In genomic region chr1:228212415-228212965, GRCh38 we compare ENCODE assay signal across 9 cellular contexts. TPM values are rescaled to one million over a fixed set of nuclear protein-coding genes. Genes with fewer than 3 reads are reported as not detected.
DNase-seq lines count a peak whose midpoint lies in the region; ATAC-seq and TF ChIP-seq lines count a peak whose summit lies in the region.
"Had no signal": no experiment of that assay in that cellular context is flagged by ENCODE, and none has a peak within 500 bp of the region (broad histone marks: within the 10 kb centered on the region; RNA-seq: fewer than 3 reads in every experiment).

No MANE protein-coding gene starts in this region.

- peak overlapping the region in 1 of 2 experiments; percentile 6 for H3K4ac ChIP-seq in mesenchymal stem cell (ENCODE audit: low read depth in 1 of 2, low read length in 2 of 2)

- no peak overlapping the region for H2BK5ac ChIP-seq in mesenchymal stem cell (ENCODE audit: low read depth, low read length, poor library complexity, severe bottlenecking)

- H3K4me3 Mint-ChIP-seq in activated naive CD4-positive, alpha-beta T cell treated with anti-CD3 and anti-CD28 coated beads, Interleukin-2, amount 10 ng/mL, durations not matched to agents 7 days and 5 days: peak overlapping the region; percentile 84
- peak overlapping the region in 3 of 5 experiments; percentile 87 to 94 (median 89) for H3K4me3 Mint-ChIP-seq in brain

- CTCF ChIA-PET in activated naive CD4-positive, alpha-beta T cell treated with anti-CD3 and anti-CD28 coated beads, Interleukin-2, amount 10 ng/mL, durations not matched to agents 7 days and 5 days (lab: Charles Lee): no interaction called here

- no peaks in the 10 kb centered on the region for H3K79me1 ChIP-seq in mesenchymal stem cell (replicated peaks; ENCODE audit: low read length, poor library complexity, severe bottlenecking)

- intact Hi-C loops in tibial artery (cut with DNase I; ENCODE audit: low total_unique reads): loop anchor here (10.0 kb wide), 1 partner anchor 192 kb away; the partner anchor contains the start of gene TRIM11

- no peaks in the 10 kb centered on the region for H3K9me3 Mint-ChIP-seq in activated naive CD4-positive, alpha-beta T cell treated with anti-CD3 and anti-CD28 coated beads, Interleukin-2, amount 10 ng/mL, durations not matched to agents 7 days and 5 days
- H3K9me3 Mint-ChIP-seq in brain: no peaks in the 10 kb centered on the region

- H3K4me2 ChIP-seq in mesenchymal stem cell (ENCODE audit: low read length, poor library complexity, severe bottlenecking): peak overlapping the region; percentile 60

- H3K14ac ChIP-seq in mesenchymal stem cell (ENCODE audit: low read length in 2 of 2): peak overlapping the region in 1 of 2 experiments; percentile 18

- H2BK15ac ChIP-seq in mesenchymal stem cell (ENCODE audit: low read depth, poor library complexity, severe bottlenecking): no peak overlapping the region

- H3K27ac ChIP-seq in mesenchymal stem cell (ENCODE audit: low read length, poor library complexity, severe bottlenecking) (no peak overlapping the region), tibial artery (no peak overlapping the region)

- no peak for DNase-seq in activated naive CD4-positive, alpha-beta T cell treated with anti-CD3 and anti-CD28 coated beads, Interleukin-2, amount 10 ng/mL, durations not matched to agents 7 days and 5 days
- no peak for DNase-seq in activated naive CD4-positive, alpha-beta T cell treated with anti-CD3 and anti-CD28 coated beads, Interleukin-2, amount 50 U/mL, for 16 hours
- DNase-seq in mesenchymal stem cell (peak; percentile 6), tibial artery (no peak), GM19240 (ENCODE audit: insufficient read length, low spot score) (no peak)

- H3K9ac ChIP-seq in mesenchymal stem cell (ENCODE audit: low read length): no peak overlapping the region

- peaks cover 6% of the 10 kb centered on the region for H3K27me3 Mint-ChIP-seq in activated naive CD4-positive, alpha-beta T cell treated with anti-CD3 and anti-CD28 coated beads, Interleukin-2, amount 10 ng/mL, durations not matched to agents 7 days and 5 days
- no peaks in the 10 kb centered on the region for H3K27me3 Mint-ChIP-seq in brain

- H3K27me3 ChIP-seq in mesenchymal stem cell (ENCODE audit: control insufficient read depth in 1 of 2, insufficient read depth in 1 of 2, low read length in 2 of 2) (peaks cover 2 to 53% of the 10 kb centered on the region in 2 experiments), tibial artery (peaks cover 0 to 60% of the 10 kb centered on the region in 2 donors)

- WGBS in mesenchymal stem cell: 18% methylated on average over 57 of the region's 66 CpGs

- H3K36me3 ChIP-seq in mesenchymal stem cell (ENCODE audit: control insufficient read depth in 1 of 2, insufficient read depth in 2 of 2, low read depth in 1 of 2, low read length in 2 of 2) (peaks cover 0 to 35% of the 10 kb centered on the region in 2 experiments), tibial artery (peaks cover 0 to 14% (median 0%) of the 10 kb centered on the region in 3 donors)
- H3K36me3 ChIP-seq: neutrophil had no signal

- no peak overlapping the region for H4K91ac ChIP-seq in mesenchymal stem cell (ENCODE audit: low read length)

- no peak overlapping the region for H2AK5ac ChIP-seq in mesenchymal stem cell (ENCODE audit: low read length, severe bottlenecking)

- ATAC-seq in HG02642 (IDR thresholded peaks at IDR 0.05; ENCODE audit: poor library complexity, unreplicated experiment) (no peak), HG02981 (IDR thresholded peaks at IDR 0.05; ENCODE audit: unreplicated experiment) (no peak)

- H3K4me3 ChIP-seq in mesenchymal stem cell (ENCODE audit: insufficient read depth in 1 of 2, low read depth in 1 of 2, low read length in 2 of 2) (peak overlapping the region in 1 of 2 experiments; percentile 11), tibial artery (peak overlapping the region; percentile 41 to 49)

- no peak overlapping the region for H3K27ac Mint-ChIP-seq in activated naive CD4-positive, alpha-beta T cell treated with anti-CD3 and anti-CD28 coated beads, Interleukin-2, amount 10 ng/mL, durations not matched to agents 7 days and 5 days
- no peak overlapping the region for H3K27ac Mint-ChIP-seq in brain

- peak overlapping the region in 1 of 2 experiments; percentile 16 for H3K18ac ChIP-seq in mesenchymal stem cell (ENCODE audit: low read depth in 1 of 2, low read length in 2 of 2)

- H2AFZ ChIP-seq in mesenchymal stem cell (ENCODE audit: low read depth, low read length): peak overlapping the region; percentile 6

- no peak overlapping the region for H3K23ac ChIP-seq in mesenchymal stem cell (ENCODE audit: low read length in 2 of 2)

- H4K8ac ChIP-seq in mesenchymal stem cell (ENCODE audit: low read length): no peak overlapping the region

- TF ChIP-seq CTCF in brain (conservative IDR thresholded peaks at IDR 0.05) (no peak), tibial artery (IDR thresholded peaks at IDR 0.05) (no peak)

- peak overlapping the region in 1 of 2 experiments; percentile 57 for H2BK12ac ChIP-seq in mesenchymal stem cell (ENCODE audit: low read length in 2 of 2)

- peaks cover 8% of the 10 kb centered on the region for H3K4me1 Mint-ChIP-seq in activated naive CD4-positive, alpha-beta T cell treated with anti-CD3 and anti-CD28 coated beads, Interleukin-2, amount 10 ng/mL, durations not matched to agents 7 days and 5 days
- H3K4me1 Mint-ChIP-seq in brain: peaks cover 6% of the 10 kb centered on the region

- H3K4me1 ChIP-seq in mesenchymal stem cell (ENCODE audit: control insufficient read depth, insufficient read depth, low read depth, low read length) (peaks cover 21% of the 10 kb centered on the region), tibial artery (peaks cover 0 to 20% (median 18%) of the 10 kb centered on the region in 4 donors)

- no peaks in the 10 kb centered on the region for H3K36me3 Mint-ChIP-seq in activated naive CD4-positive, alpha-beta T cell treated with anti-CD3 and anti-CD28 coated beads, Interleukin-2, amount 10 ng/mL, durations not matched to agents 7 days and 5 days
- H3K36me3 Mint-ChIP-seq in brain: peaks cover 5% of the 10 kb centered on the region

- no peak overlapping the region for H2BK120ac ChIP-seq in mesenchymal stem cell (ENCODE audit: low read depth, low read length)

- H3K9me3 ChIP-seq in mesenchymal stem cell (ENCODE audit: control insufficient read depth, low read length) (no peaks in the 10 kb centered on the region), tibial artery (no peaks in the 10 kb centered on the region)
- H3K9me3 ChIP-seq: neutrophil had no signal

RNA-seq across cellular contexts. Expression of gene OBSCN, which starts 4.6 kb away (rescaled TPM):
- 4.5 TPM for polyA plus RNA-seq in brain (ENCODE audit: insufficient read depth, low read depth, low replicate concordance)
- polyA plus RNA-seq in mesenchymal stem cell (2013, experiment 1 of 2): 4.5 TPM
- polyA plus RNA-seq in mesenchymal stem cell (2013, experiment 2 of 2): 4.9 TPM

RNA-seq across cellular contexts. Expression of gene IBA57, which starts 46.9 kb away (rescaled TPM):
- 5.8 TPM for polyA plus RNA-seq in brain (ENCODE audit: insufficient read depth, low read depth, low replicate concordance)
- polyA plus RNA-seq in mesenchymal stem cell (2013, experiment 1 of 2): 1.2 TPM
- polyA plus RNA-seq in mesenchymal stem cell (2013, experiment 2 of 2): 1.7 TPM
